ENCODE assay signal across 9 cellular contexts in the genomic region with DNA sequence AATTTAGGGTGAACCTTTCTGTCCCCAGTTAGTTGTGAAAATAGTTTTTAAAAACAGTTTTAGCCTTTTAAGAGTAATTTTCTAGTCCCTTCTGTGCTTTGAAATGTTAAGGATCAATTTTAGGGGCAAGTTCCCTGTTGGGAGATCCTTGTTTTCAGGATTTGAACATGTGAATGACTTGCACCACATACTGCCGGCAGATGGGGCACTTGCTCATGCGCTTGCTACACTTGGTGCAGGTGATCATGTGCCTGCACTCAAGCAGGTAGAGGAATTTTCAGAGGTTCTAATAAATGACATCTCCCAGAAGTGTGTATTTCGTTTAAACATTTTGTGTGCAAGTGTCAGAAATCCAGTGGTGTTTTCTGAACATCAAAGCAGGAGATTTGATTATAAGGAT.
DNase-seq lines count a peak whose midpoint lies in the region; ATAC-seq and TF ChIP-seq lines count a peak whose summit lies in the region.
"Had no signal": no experiment of that assay in that cellular context is flagged by ENCODE, and none has a peak within 500 bp of the region (broad histone marks: within the 10 kb centered on the region; RNA-seq: fewer than 3 reads in every experiment).

No MANE protein-coding gene starts in this region.

- 0 out of 2 replicates have a peak, but pooled peaks have one; percentile 22 for TF ChIP-seq CTCF in AG10803 (conservative IDR thresholded peaks at IDR 0.05; ENCODE audit: low read length)
- TF ChIP-seq CTCF in Panc1 (IDR thresholded peaks at IDR 0.05) = peak; percentile 75
- peak in 1 of 3 experiments; percentile 14 for TF ChIP-seq CTCF in ascending aorta (IDR thresholded peaks at IDR 0.05)

- H3K27me3 ChIP-seq in Panc1 (ENCODE audit: control insufficient read depth, insufficient read depth, low read length) (no peaks in the 10 kb centered on the region), ascending aorta (no peaks in the 10 kb centered on the region)

- H3K4me1 ChIP-seq in Panc1 (ENCODE audit: control insufficient read depth, insufficient read depth, low read length) = no peaks in the 10 kb centered on the region
- no peaks in the 10 kb centered on the region for H3K4me1 ChIP-seq in ascending aorta

- H3K4me3 ChIP-seq in AG10803 (ENCODE audit: low read length) (no peak overlapping the region), Panc1 (ENCODE audit: low read depth in 2 of 2, low read length in 2 of 2) (no peak overlapping the region), ascending aorta (no peak overlapping the region)
- H3K4me3 ChIP-seq: SK-N-MC had no signal

- in situ Hi-C loops in Panc1 (cut with HindIII; ENCODE audit: low pct_unique_long_range_greater_than_20kb, low sequenced_read_pairs) = no loop called here

- CTCF ChIA-PET in Panc1 (lab: Charles Lee) = no interaction called here

- H3K36me3 ChIP-seq in Panc1 (ENCODE audit: control insufficient read depth, insufficient read depth, low read length) = no peaks in the 10 kb centered on the region
- H3K36me3 ChIP-seq in ascending aorta = no peaks in the 10 kb centered on the region

- no peaks in the 10 kb centered on the region for H3K9me3 ChIP-seq in Panc1 (ENCODE audit: control insufficient read depth, insufficient read depth, low read depth, low read length)
- no peaks in the 10 kb centered on the region for H3K9me3 ChIP-seq in ascending aorta

- intact Hi-C loops in Panc1 (cut with micrococcal nuclease; ENCODE audit: unreplicated experiment) (no loop called here), ascending aorta (cut with DNase I) (no loop called here)

- BruUV-seq in Panc1 (replicated peaks; lab: Mats Ljungman, UMichigan) = no TSS peak

- H3K27ac ChIP-seq in Panc1 (ENCODE audit: low read length) = no peak overlapping the region
- no peak overlapping the region for H3K27ac ChIP-seq in ascending aorta
- H3K27ac ChIP-seq: SK-N-MC had no signal

- POLR2A ChIA-PET in Panc1 (lab: Charles Lee) = no interaction called here

- ATAC-seq in GM18511 (IDR thresholded peaks at IDR 0.05; ENCODE audit: unreplicated experiment) = peak; percentile 63
- ATAC-seq in Panc1 = no peak
- no peak for ATAC-seq in HG03354 (IDR thresholded peaks at IDR 0.05; ENCODE audit: poor library complexity, severe bottlenecking, unreplicated experiment)

- DNase-seq in AG10803 (ENCODE audit: low read depth) (no peak), Panc1 (ENCODE audit: low read depth, low spot score) (peak; percentile 1), iPS-NIHi7 (ENCODE audit: extremely low spot score) (peak; percentile 42), NCI-H2107 (lab: John Stamatoyannopoulos, UW) (no peak), ascending aorta (ENCODE audit: low spot score in 2 of 2) (no peak)
- DNase-seq in NK-92 treated with Interleukin-12 subunit alpha and Interleukin-12 subunit beta, amount 100 ng/mL, for 24 hours (lab: John Stamatoyannopoulos, UW) = no peak

Comparison
In these comparisons a context has a peak if more than half of its experiments do, and no peak if none do; other contexts are left out.
1. DNase-seq: peak in Panc1 (single experiment) and iPS-NIHi7 (single experiment); none in AG10803 (single experiment), NK-92 treated with Interleukin-12 subunit alpha and Interleukin-12 subunit beta, amount 100 ng/mL, for 24 hours (single experiment), NCI-H2107 (single experiment) and ascending aorta (0 of 2).